ENCODE assay signal across 19 cellular contexts in the genomic region with DNA sequence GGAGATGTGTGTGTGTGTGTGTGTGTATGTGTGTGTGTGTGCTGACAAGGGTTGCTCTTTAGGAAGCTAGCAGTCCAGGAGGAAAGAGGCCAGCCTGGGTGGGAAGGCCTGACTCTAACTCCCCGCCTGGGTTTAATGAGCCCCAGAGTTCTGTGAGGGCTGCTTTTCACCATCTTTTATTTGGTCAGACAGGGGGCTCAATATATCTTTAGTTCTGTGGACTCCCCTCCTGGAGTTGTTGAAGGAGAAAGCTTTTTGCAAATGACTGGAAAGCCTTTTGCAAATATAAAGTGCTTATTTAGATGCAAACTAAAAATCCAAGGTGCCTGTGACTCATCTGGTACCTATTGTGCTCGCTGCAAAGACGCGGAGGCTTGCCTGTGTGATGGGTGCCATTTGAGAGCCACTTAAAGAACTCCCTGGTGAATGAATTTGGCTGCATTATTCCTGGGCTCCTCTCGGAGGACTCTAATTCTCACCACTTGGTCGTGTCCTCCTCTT. TPM values are rescaled to one million over a fixed set of nuclear protein-coding genes. Genes with fewer than 3 reads are reported as not detected.
A peak's percentile ranks its signal among the peaks of the same experiment; 100 is the strongest.
DNase-seq lines count a peak whose midpoint lies in the region; ATAC-seq and TF ChIP-seq lines count a peak whose summit lies in the region.
"Had no signal": no experiment of that assay in that cellular context is flagged by ENCODE, and none has a peak within 500 bp of the region (broad histone marks: within the 10 kb centered on the region; RNA-seq: fewer than 3 reads in every experiment).

No MANE protein-coding gene starts in this region.

- H3K36me3 Mint-ChIP-seq in brain = no peaks in the 10 kb centered on the region
- no peaks in the 10 kb centered on the region for H3K36me3 Mint-ChIP-seq in naive thymus-derived CD8-positive, alpha-beta T cell
- H3K36me3 Mint-ChIP-seq: immature natural killer cell had no signal

- intact Hi-C loops in thyroid gland (cut with DNase I) = loop anchor here (10.0 kb wide), 1 partner anchor 1020 kb away; no protein-coding TSS in a partner anchor

- no peaks in the 10 kb centered on the region for H3K9me3 ChIP-seq in thyroid gland

- 71 to 73% methylated on average over 6 of the region's 6 CpGs for WGBS in thyroid gland, 2 donors

- peaks cover 41% of the 10 kb centered on the region for H3K4me1 Mint-ChIP-seq in brain
- H3K4me1 Mint-ChIP-seq in naive thymus-derived CD8-positive, alpha-beta T cell = peaks cover 3 to 15% (median 6%) of the 10 kb centered on the region in 4 donors

- peak; percentile 60 for DNase-seq in DMS79 treated with DMSO at 0.1 percent for 48 hours (lab: John Stamatoyannopoulos, UW)
- DNase-seq in NCI-H1092 (lab: John Stamatoyannopoulos, UW) = peak; percentile 40
- no peak for DNase-seq in naive thymus-derived CD8-positive, alpha-beta T cell
- DNase-seq in thyroid gland = no peak
- DNase-seq in KG1 (lab: John Stamatoyannopoulos, UW) = no peak
- DNase-seq in T-helper 2 cell = no peak
- DNase-seq: activated CD4-positive, alpha-beta T cell treated with anti-CD3 and anti-CD28 coated beads for 36 hours; activated naive CD4-positive, alpha-beta T cell; aorta; Calu3; immature natural killer cell; KBM-7; NCI-H146; NCI-H526 treated with DMSO at 0.1 percent for 48 hours; substantia nigra had no signal

- H3K27me3 ChIP-seq in thyroid gland = no peaks in the 10 kb centered on the region

- H3K27ac Mint-ChIP-seq in brain = peak overlapping the region; percentile 40 to 97 (median 90)
- H3K27ac Mint-ChIP-seq in naive thymus-derived CD8-positive, alpha-beta T cell = peak overlapping the region in 7 of 10 donors; percentile 16 to 82 (median 39)
- H3K27ac Mint-ChIP-seq: activated CD4-positive, alpha-beta T cell treated with anti-CD3 and anti-CD28 coated beads for 36 hours had no signal

- peaks cover 4% of the 10 kb centered on the region for H3K27me3 Mint-ChIP-seq in brain
- peaks cover 0 to 10% (median 5%) of the 10 kb centered on the region in 5 donors for H3K27me3 Mint-ChIP-seq in naive thymus-derived CD8-positive, alpha-beta T cell

- TF ChIP-seq POLR2A in thyroid gland (IDR thresholded peaks at IDR 0.05) = no peak

- H3K4me3 ChIP-seq in thyroid gland (replicated peaks in 1 of 3) = no peak overlapping the region

- POLR2A ChIA-PET in naive thymus-derived CD8-positive, alpha-beta T cell (lab: Charles Lee) = no interaction called here

- peak overlapping the region; percentile 25 to 76 (median 66) for H3K4me3 Mint-ChIP-seq in brain
- no peak overlapping the region for H3K4me3 Mint-ChIP-seq in naive thymus-derived CD8-positive, alpha-beta T cell
- H3K4me3 Mint-ChIP-seq: activated CD4-positive, alpha-beta T cell treated with anti-CD3 and anti-CD28 coated beads for 36 hours had no signal

- no peak for ATAC-seq in naive thymus-derived CD8-positive, alpha-beta T cell
- no peak for ATAC-seq in GM18517 (IDR thresholded peaks at IDR 0.05; ENCODE audit: unreplicated experiment)
- ATAC-seq: activated CD4-positive, alpha-beta T cell treated with anti-CD3 and anti-CD28 coated beads for 36 hours had no signal

- no peaks in the 10 kb centered on the region for H3K36me3 ChIP-seq in thyroid gland

- no peaks in the 10 kb centered on the region for H3K9me3 Mint-ChIP-seq in brain
- H3K9me3 Mint-ChIP-seq in naive thymus-derived CD8-positive, alpha-beta T cell = no peaks in the 10 kb centered on the region
- H3K9me3 Mint-ChIP-seq: immature natural killer cell had no signal

- no peak overlapping the region for H3K27ac ChIP-seq in thyroid gland

- TF ChIP-seq CTCF in brain (conservative IDR thresholded peaks at IDR 0.05) (no peak), thyroid gland (IDR thresholded peaks at IDR 0.05) (no peak)

- H3K4me1 ChIP-seq in thyroid gland = no peaks in the 10 kb centered on the region

RNA-seq across cellular contexts. Expression of a gene that starts 24.5 kb away (rescaled TPM):
- not detected for polyA plus RNA-seq in brain (ENCODE audit: insufficient read depth, low read depth, low replicate concordance)
- under 1 TPM in 1 of 2 experiments, not detected in 1; 0.23 TPM for total RNA-seq in naive thymus-derived CD8-positive, alpha-beta T cell
- under 1 TPM in 2 of 3 donors, not detected in 1; 0.12 to 0.16 TPM for polyA plus RNA-seq in naive thymus-derived CD8-positive, alpha-beta T cell
- total RNA-seq in thyroid gland = not detected
- total RNA-seq: activated CD4-positive, alpha-beta T cell treated with anti-CD3 and anti-CD28 coated beads for 36 hours; aorta; Calu3; fibroblast of villous mesenchyme; lower leg skin had no signal
- polyA plus RNA-seq: aorta had no signal

Comparison
In these comparisons a context has a peak if more than half of its experiments do, and no peak if none do; other contexts are left out.
1. DNase-seq: peak in DMS79 treated with DMSO at 0.1 percent for 48 hours (single experiment) and NCI-H1092 (single experiment); none in naive thymus-derived CD8-positive, alpha-beta T cell (0 of 10), thyroid gland (0 of 2), KG1 (single experiment) and T-helper 2 cell (0 of 5).
2. H3K4me3 Mint-ChIP-seq: peak in brain (5 of 5); none in naive thymus-derived CD8-positive, alpha-beta T cell (0 of 10).